Comparison of ENCODE assay signal across 8 cellular contexts in the genomic region with DNA sequence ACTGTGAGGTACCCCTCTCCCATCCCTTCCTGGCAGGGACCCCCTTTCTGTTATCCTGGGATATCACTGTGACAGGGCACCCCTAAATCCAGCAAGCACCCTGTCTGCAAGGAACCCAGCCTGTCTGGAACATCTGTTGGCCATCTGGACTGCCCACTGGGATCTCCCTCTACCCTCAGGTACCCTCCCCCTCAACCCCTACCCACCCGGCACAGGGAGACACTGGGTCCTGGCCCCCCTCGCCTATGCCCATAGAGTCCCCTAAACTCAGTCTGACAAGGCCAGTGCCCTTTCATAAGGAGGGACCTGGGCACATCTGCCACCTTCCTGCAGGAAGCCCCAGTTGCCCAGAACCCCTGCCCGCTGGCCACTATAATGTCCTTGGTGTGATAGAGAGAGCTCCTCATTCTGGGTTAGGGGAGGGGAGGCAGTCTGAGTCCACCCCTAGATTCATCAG. TPM values are rescaled to one million over a fixed set of nuclear protein-coding genes. Genes with fewer than 3 reads are reported as not detected.
DNase-seq lines count a peak whose midpoint lies in the region; ATAC-seq and TF ChIP-seq lines count a peak whose summit lies in the region.

No MANE protein-coding gene starts in this region.

- intact Hi-C loops in naive thymus-derived CD4-positive, alpha-beta T cell (cut with micrococcal nuclease): loop anchor here (1.0 to 5.0 kb wide), 11 partner anchors 15 to 332 kb away; partner anchors contain the start of genes RPS5 (in 1 of the 2), TRIM28 (in 1 of the 2), ZNF132 (in 1 of the 2) and ZNF497 (in 1 of the 2)

- TF ChIP-seq CTCF in BJ (IDR thresholded peaks at IDR 0.05; ENCODE audit: insufficient read depth, low read depth, low read length) (no peak), choroid plexus epithelial cell (conservative IDR thresholded peaks at IDR 0.05; ENCODE audit: low read depth, low read length) (no peak), GM13976 (IDR thresholded peaks at IDR 0.05; ENCODE audit: borderline replicate concordance, control extremely low read depth, extremely low read depth, insufficient read depth, missing control alignments) (no peak)

- H3K27me3 Mint-ChIP-seq in naive thymus-derived CD4-positive, alpha-beta T cell: peaks cover 0 to under 1% (median 0%) of the 10 kb centered on the region in 5 donors

- H3K4me3 ChIP-seq in BJ (ENCODE audit: low read depth, low read length) (peak overlapping the region; percentile 39), choroid plexus epithelial cell (ENCODE audit: low read depth, low read length) (peak overlapping the region; percentile 67)
- H3K4me3 ChIP-seq in naive thymus-derived CD4-positive, alpha-beta T cell (ENCODE audit: low read length): peak overlapping the region; percentile 36

- peak overlapping the region; percentile 79 for H3K27ac ChIP-seq in KOPT-K1 (ENCODE audit: low read depth, low read length, poor library complexity, severe bottlenecking)
- H3K27ac ChIP-seq in naive thymus-derived CD4-positive, alpha-beta T cell (ENCODE audit: low read depth, low read length): peak overlapping the region; percentile 64

- H3K27me3 ChIP-seq in BJ (ENCODE audit: control insufficient read depth, insufficient read depth, low read length): no peaks in the 10 kb centered on the region
- H3K27me3 ChIP-seq in naive thymus-derived CD4-positive, alpha-beta T cell (ENCODE audit: control insufficient read depth in 2 of 2, insufficient read depth in 2 of 2, low read length in 2 of 2): no peaks in the 10 kb centered on the region

- POLR2A ChIA-PET in BJ (lab: Charles Lee): no interaction called here
- POLR2A ChIA-PET in naive thymus-derived CD4-positive, alpha-beta T cell (lab: Charles Lee): interaction anchor here (0.6 to 2.0 kb wide), 8 partner anchors 15 to 152 kb away, joined by 3 to 11 read pairs (median 4); partner anchors contain the start of genes CHMP2A, TRIM28 and UBE2M

- CTCF ChIA-PET in BJ (lab: Yijun Ruan, JAX): interaction anchor here (0.6 to 2.3 kb wide), 6 partner anchors 10 to 70 kb away, joined by 3 to 11 read pairs (median 4); partner anchors contain the start of gene TRIM28
- CTCF ChIA-PET in naive thymus-derived CD4-positive, alpha-beta T cell (lab: Charles Lee): interaction anchor here (0.5 to 2.5 kb wide), 12 partner anchors 13 to 1170 kb away, joined by 3 to 33 read pairs (median 4); no protein-coding TSS in a partner anchor

- peak overlapping the region in 7 of 9 donors; percentile 67 to 94 (median 87) for H3K27ac Mint-ChIP-seq in naive thymus-derived CD4-positive, alpha-beta T cell

- peaks cover 0 to 20% (median 0%) of the 10 kb centered on the region in 5 donors for H3K36me3 Mint-ChIP-seq in naive thymus-derived CD4-positive, alpha-beta T cell

- no peak for ATAC-seq in naive thymus-derived CD4-positive, alpha-beta T cell
- ATAC-seq in HG02973 (IDR thresholded peaks at IDR 0.05; ENCODE audit: unreplicated experiment): no peak

- H3K9me3 ChIP-seq in KOPT-K1 (ENCODE audit: insufficient read depth, low read length, poor library complexity, severe bottlenecking): no peaks in the 10 kb centered on the region
- no peaks in the 10 kb centered on the region for H3K9me3 ChIP-seq in naive thymus-derived CD4-positive, alpha-beta T cell (ENCODE audit: control insufficient read depth in 2 of 3, low read length in 3 of 3)

- H3K9me3 Mint-ChIP-seq in naive thymus-derived CD4-positive, alpha-beta T cell: peaks cover 0 to under 1% (median 0%) of the 10 kb centered on the region in 11 donors

- in situ Hi-C loops in GM13976 (cut with MboI; ENCODE audit: low sequenced_read_pairs, unreplicated experiment): no loop called here

- peaks cover 20 to 45% (median 34%) of the 10 kb centered on the region in 7 donors for H3K4me1 Mint-ChIP-seq in naive thymus-derived CD4-positive, alpha-beta T cell

- peaks cover 9% of the 10 kb centered on the region for H3K36me3 ChIP-seq in BJ (ENCODE audit: control insufficient read depth, insufficient read depth, low read length)
- H3K36me3 ChIP-seq in KOPT-K1 (ENCODE audit: insufficient read depth, low read length): peaks cover 18% of the 10 kb centered on the region
- peaks cover 0 to 22% (median 5%) of the 10 kb centered on the region in 3 experiments for H3K36me3 ChIP-seq in naive thymus-derived CD4-positive, alpha-beta T cell (ENCODE audit: control insufficient read depth in 2 of 3, insufficient read depth in 3 of 3, low read length in 3 of 3)

- H3K4me3 Mint-ChIP-seq in naive thymus-derived CD4-positive, alpha-beta T cell: peak overlapping the region; percentile 32 to 93 (median 82)

- DNase-seq in BJ (ENCODE audit: low read depth) (no peak), choroid plexus epithelial cell (ENCODE audit: low read depth) (no peak), GM13976 (ENCODE audit: low spot score) (no peak), NCI-H2029 treated with DMSO at 0.1 percent for 48 hours (lab: John Stamatoyannopoulos, UW) (no peak)
- no peak for DNase-seq in naive thymus-derived CD4-positive, alpha-beta T cell
- DNase-seq in activated CD4-positive, alpha-beta T cell treated with anti-CD3 and anti-CD28 coated beads, Interleukin-2, amount 50 U/mL, for 1 hour: no peak

- peaks cover 18 to 21% of the 10 kb centered on the region in 2 donors for H3K4me1 ChIP-seq in naive thymus-derived CD4-positive, alpha-beta T cell (ENCODE audit: control insufficient read depth in 2 of 2, insufficient read depth in 2 of 2, low read length in 2 of 2)

RNA-seq across cellular contexts. Expression of gene SLC27A5, which starts 2.8 kb away (rescaled TPM):
- polyA plus RNA-seq in BJ (2011; rRNA removed): 8.6 and 13.1 TPM in 2 replicates
- 3.9 and 8.8 TPM in 2 replicates for polyA minus RNA-seq in BJ (2011; rRNA and poly(A)+ RNA removed)
- total RNA-seq in naive thymus-derived CD4-positive, alpha-beta T cell: 10 to 100 TPM in 3 of 5 experiments, 1 to 10 TPM in 2; 5.9 to 14.1 (median 12.6) TPM
- 10 to 100 TPM; 18.4 to 26.9 TPM for polyA plus RNA-seq in naive thymus-derived CD4-positive, alpha-beta T cell

RNA-seq across cellular contexts. Expression of gene ZBTB45, which starts 5.0 kb away (rescaled TPM):
- 5.2 and 9.5 TPM in 2 replicates for polyA plus RNA-seq in BJ (2011; rRNA removed)
- polyA minus RNA-seq in BJ (2011; rRNA and poly(A)+ RNA removed): 4.3 and 4.9 TPM in 2 replicates
- total RNA-seq in naive thymus-derived CD4-positive, alpha-beta T cell: 10 to 100 TPM in 3 of 5 experiments, 1 to 10 TPM in 2; 9.8 to 19.2 (median 17.0) TPM
- polyA plus RNA-seq in naive thymus-derived CD4-positive, alpha-beta T cell: 1 to 10 TPM; 5.1 to 6.5 TPM

RNA-seq across cellular contexts. Expression of gene TRIM28, which starts 29.3 kb away (rescaled TPM):
- polyA plus RNA-seq in BJ (2011; rRNA removed): 210 and 476 TPM in 2 replicates
- 908 and 1,175 TPM in 2 replicates for polyA minus RNA-seq in BJ (2011; rRNA and poly(A)+ RNA removed)
- 100 to 1,000 TPM; 396 to 564 (median 435) TPM for total RNA-seq in naive thymus-derived CD4-positive, alpha-beta T cell
- polyA plus RNA-seq in naive thymus-derived CD4-positive, alpha-beta T cell: 10 to 100 TPM; 55.3 to 88.8 TPM

RNA-seq across cellular contexts. Expression of gene ZNF446, which starts 38.4 kb away (rescaled TPM):
- 5.0 and 8.2 TPM in 2 replicates for polyA plus RNA-seq in BJ (2011; rRNA removed)
- 6.1 and 6.4 TPM in 2 replicates for polyA minus RNA-seq in BJ (2011; rRNA and poly(A)+ RNA removed)
- total RNA-seq in naive thymus-derived CD4-positive, alpha-beta T cell: 10 to 100 TPM in 4 of 5 experiments, 1 to 10 TPM in 1; 9.5 to 20.0 (median 15.1) TPM
- polyA plus RNA-seq in naive thymus-derived CD4-positive, alpha-beta T cell: 1 to 10 TPM; 3.2 to 6.0 TPM

RNA-seq across cellular contexts. Expression of gene CHMP2A, which starts 40.3 kb away (rescaled TPM):
- polyA plus RNA-seq in BJ (2011; rRNA removed): 153 and 174 TPM in 2 replicates
- 85.9 and 104 TPM in 2 replicates for polyA minus RNA-seq in BJ (2011; rRNA and poly(A)+ RNA removed)
- 100 to 1,000 TPM in 1 of 5 experiments, 10 to 100 TPM in 4; 64.3 to 131 (median 71.2) TPM for total RNA-seq in naive thymus-derived CD4-positive, alpha-beta T cell
- 100 to 1,000 TPM; 167 to 193 TPM for polyA plus RNA-seq in naive thymus-derived CD4-positive, alpha-beta T cell
